8 cellular contexts compared by ENCODE assay signal in the genomic region with DNA sequence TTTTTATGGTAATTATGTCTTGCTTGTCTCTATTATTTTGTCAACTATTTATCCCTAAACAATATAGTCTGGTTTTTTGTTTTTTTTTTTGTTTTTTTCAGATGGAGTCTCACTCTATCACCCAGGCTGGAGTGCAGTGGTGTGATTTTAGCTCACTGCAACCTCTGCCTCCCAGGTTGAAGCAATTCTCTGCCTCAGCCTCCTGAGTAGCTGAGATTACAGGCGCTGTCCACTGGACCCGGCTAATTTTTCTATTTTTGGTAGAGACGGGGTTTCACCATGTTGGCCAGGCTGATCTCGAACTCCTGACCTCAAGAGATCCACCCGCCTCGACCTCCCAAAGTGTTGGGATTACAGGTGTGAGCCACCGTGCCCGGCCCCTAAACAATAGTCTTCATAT. TPM values are rescaled to one million over a fixed set of nuclear protein-coding genes. Genes with fewer than 3 reads are reported as not detected.
DNase-seq lines count a peak whose midpoint lies in the region; ATAC-seq and TF ChIP-seq lines count a peak whose summit lies in the region.
"Not testable (repeated sequence)": the region's sequence is repeated elsewhere in the genome, so short reads cannot be mapped to it uniquely, and the experiment has no call there.

No MANE protein-coding gene starts in this region.

- H3K4me2 ChIP-seq in PC-3 (ENCODE audit: low read length) = peak overlapping the region; percentile 78

- in situ Hi-C loops in HAP-1 (cut with MboI; ENCODE audit: low sequenced_read_pairs) = not testable (repeated sequence)

- not testable (repeated sequence) for TF ChIP-seq CTCF in AG10803 (conservative IDR thresholded peaks at IDR 0.05; ENCODE audit: low read length); PC-3 (conservative IDR thresholded peaks at IDR 0.05; ENCODE audit: low read depth, low read length); MCF 10A (IDR thresholded peaks at IDR 0.05; ENCODE audit: unreplicated experiment); cardiac muscle cell (IDR thresholded peaks at IDR 0.05; ENCODE audit: low read depth, low read length)

- not testable (repeated sequence) for H2AFZ ChIP-seq in PC-3 (ENCODE audit: low read length)

- POLR2A ChIA-PET in PC-3 (lab: Charles Lee; ENCODE audit: unreplicated experiment); naive thymus-derived CD4-positive, alpha-beta T cell (lab: Charles Lee): not testable (repeated sequence)
- POLR2A ChIA-PET in MCF 10A (lab: Yijun Ruan, JAX) = interaction anchor here (1.0 to 1.2 kb wide), 2 partner anchors 73 to 96 kb away, joined by 3 to 8 read pairs; no protein-coding TSS in a partner anchor

- H3K9ac ChIP-seq in PC-3 (ENCODE audit: low read length) = peak overlapping the region; percentile 47; the same call in 1 of the 2 replicates

- H3K27ac Mint-ChIP-seq in activated CD8-positive, alpha-beta memory T cell treated with anti-CD3 and anti-CD28 coated beads, Interleukin-2, amount 10 ng/mL, durations not matched to agents 7 days and 5 days = peak overlapping the region; percentile 82
- H3K27ac Mint-ChIP-seq in MCF 10A (ENCODE audit: low read depth, unreplicated experiment) = peak overlapping the region; percentile 88
- peak overlapping the region; percentile 61 to 98 (median 90) for H3K27ac Mint-ChIP-seq in naive thymus-derived CD4-positive, alpha-beta T cell
- peak overlapping the region; percentile 93 for H3K27ac Mint-ChIP-seq in stimulated activated effector memory CD8-positive, alpha-beta T cell treated with anti-CD3 and anti-CD28 coated beads, Interleukin-12 subunit alpha, Interleukin-12 subunit beta, amount 100 ng/mL, for 72 hours

- H3F3A ChIP-seq in PC-3 (ENCODE audit: low read length, unreplicated experiment) = not testable (repeated sequence)

- not testable (repeated sequence) for H3K27me3 ChIP-seq in HAP-1 (ENCODE audit: low read depth); PC-3 (ENCODE audit: low read length); cardiac muscle cell; naive thymus-derived CD4-positive, alpha-beta T cell (ENCODE audit: control insufficient read depth in 2 of 2, insufficient read depth in 2 of 2, low read length in 2 of 2)

- not testable (repeated sequence) for H3K9me2 ChIP-seq in PC-3 (replicated peaks; ENCODE audit: low read length)

- H3K9me3 Mint-ChIP-seq in activated CD8-positive, alpha-beta memory T cell treated with anti-CD3 and anti-CD28 coated beads, Interleukin-2, amount 10 ng/mL, durations not matched to agents 7 days and 5 days (ENCODE audit: low read depth); MCF 10A (ENCODE audit: unreplicated experiment); naive thymus-derived CD4-positive, alpha-beta T cell; stimulated activated effector memory CD8-positive, alpha-beta T cell treated with anti-CD3 and anti-CD28 coated beads, Interleukin-12 subunit alpha, Interleukin-12 subunit beta, amount 100 ng/mL, for 72 hours: not testable (repeated sequence)

- H3K36me3 ChIP-seq in HAP-1 (replicated peaks) (peaks cover 27% of the 10 kb centered on the region), PC-3 (ENCODE audit: low read depth, low read length) (peaks cover 14% of the 10 kb centered on the region)
- not testable (repeated sequence) for H3K36me3 ChIP-seq in cardiac muscle cell
- peaks cover 0 to 10% (median 7%) of the 10 kb centered on the region in 3 experiments for H3K36me3 ChIP-seq in naive thymus-derived CD4-positive, alpha-beta T cell (ENCODE audit: control insufficient read depth in 2 of 3, insufficient read depth in 3 of 3, low read length in 3 of 3)

- H3K4me1 Mint-ChIP-seq in activated CD8-positive, alpha-beta memory T cell treated with anti-CD3 and anti-CD28 coated beads, Interleukin-2, amount 10 ng/mL, durations not matched to agents 7 days and 5 days = peaks cover 58% of the 10 kb centered on the region
- H3K4me1 Mint-ChIP-seq in MCF 10A (ENCODE audit: insufficient read depth, unreplicated experiment) = peaks cover 39% of the 10 kb centered on the region
- H3K4me1 Mint-ChIP-seq in naive thymus-derived CD4-positive, alpha-beta T cell = peaks cover 7 to 52% (median 36%) of the 10 kb centered on the region in 7 donors
- H3K4me1 Mint-ChIP-seq in stimulated activated effector memory CD8-positive, alpha-beta T cell treated with anti-CD3 and anti-CD28 coated beads, Interleukin-12 subunit alpha, Interleukin-12 subunit beta, amount 100 ng/mL, for 72 hours = peaks cover 40% of the 10 kb centered on the region

- H3K4me3 ChIP-seq in AG10803 (ENCODE audit: low read length) (peak overlapping the region; percentile 87), HAP-1 (peak overlapping the region; percentile 73), PC-3 (ENCODE audit: low read length) (peak overlapping the region; percentile 56), cardiac muscle cell (peak overlapping the region; percentile 63)
- H3K4me3 ChIP-seq in naive thymus-derived CD4-positive, alpha-beta T cell (ENCODE audit: low read length) = not testable (repeated sequence)

- intact Hi-C loops in PC-3 (cut with micrococcal nuclease); MCF 10A (cut with micrococcal nuclease); naive thymus-derived CD4-positive, alpha-beta T cell (cut with micrococcal nuclease): not testable (repeated sequence)

- CTCF ChIA-PET in PC-3 (lab: Charles Lee); MCF 10A (lab: Yijun Ruan, JAX); naive thymus-derived CD4-positive, alpha-beta T cell (lab: Charles Lee): not testable (repeated sequence)
- CTCF ChIA-PET in activated CD8-positive, alpha-beta memory T cell treated with anti-CD3 and anti-CD28 coated beads, Interleukin-2, amount 10 ng/mL, durations not matched to agents 7 days and 5 days (lab: Charles Lee) = interaction anchor here (1.5 to 3.0 kb wide), 2 partner anchors 13 to 96 kb away, joined by 6 to 12 read pairs; no protein-coding TSS in a partner anchor

- not testable (repeated sequence) for H3K27me3 Mint-ChIP-seq in activated CD8-positive, alpha-beta memory T cell treated with anti-CD3 and anti-CD28 coated beads, Interleukin-2, amount 10 ng/mL, durations not matched to agents 7 days and 5 days; MCF 10A (ENCODE audit: insufficient read depth, unreplicated experiment); naive thymus-derived CD4-positive, alpha-beta T cell

- not testable (repeated sequence) for H3K27ac ChIP-seq in PC-3 (ENCODE audit: low read length); cardiac muscle cell; naive thymus-derived CD4-positive, alpha-beta T cell (ENCODE audit: low read depth, low read length)

- peak overlapping the region; percentile 89 for H3K4me3 Mint-ChIP-seq in activated CD8-positive, alpha-beta memory T cell treated with anti-CD3 and anti-CD28 coated beads, Interleukin-2, amount 10 ng/mL, durations not matched to agents 7 days and 5 days
- peak overlapping the region; percentile 83 for H3K4me3 Mint-ChIP-seq in MCF 10A (ENCODE audit: unreplicated experiment)
- H3K4me3 Mint-ChIP-seq in naive thymus-derived CD4-positive, alpha-beta T cell = peak overlapping the region; percentile 86 to 99 (median 92)
- H3K4me3 Mint-ChIP-seq in stimulated activated effector memory CD8-positive, alpha-beta T cell treated with anti-CD3 and anti-CD28 coated beads, Interleukin-12 subunit alpha, Interleukin-12 subunit beta, amount 100 ng/mL, for 72 hours = peak overlapping the region; percentile 88

- not testable (repeated sequence) for BruUV-seq in PC-3 (replicated peaks; lab: Mats Ljungman, UMichigan); MCF 10A (replicated peaks; lab: Mats Ljungman, UMichigan)

- not testable (repeated sequence) for DNase-seq in AG10803 (ENCODE audit: low read depth); HAP-1 (ENCODE audit: low spot score in 2 of 2); PC-3; activated CD8-positive, alpha-beta memory T cell treated with anti-CD3 and anti-CD28 coated beads, Interleukin-2, amount 10 ng/mL, durations not matched to agents 7 days and 5 days; MCF 10A (ENCODE audit: unreplicated experiment); cardiac muscle cell (ENCODE audit: low read depth in 1 of 2, low spot score in 1 of 2); naive thymus-derived CD4-positive, alpha-beta T cell; stimulated activated effector memory CD8-positive, alpha-beta T cell treated with anti-CD3 and anti-CD28 coated beads, Interleukin-12 subunit alpha, Interleukin-12 subunit beta, amount 100 ng/mL, for 72 hours (ENCODE audit: low spot score in 2 of 2)

- not testable (repeated sequence) for ATAC-seq in PC-3; activated CD8-positive, alpha-beta memory T cell treated with anti-CD3 and anti-CD28 coated beads, Interleukin-2, amount 10 ng/mL, durations not matched to agents 7 days and 5 days; naive thymus-derived CD4-positive, alpha-beta T cell; stimulated activated effector memory CD8-positive, alpha-beta T cell treated with anti-CD3 and anti-CD28 coated beads, Interleukin-12 subunit alpha, Interleukin-12 subunit beta, amount 100 ng/mL, for 72 hours

- H3K9me3 ChIP-seq in HAP-1; PC-3 (ENCODE audit: low read length); cardiac muscle cell (ENCODE audit: low read depth); naive thymus-derived CD4-positive, alpha-beta T cell (ENCODE audit: control insufficient read depth in 2 of 3, low read length in 3 of 3): not testable (repeated sequence)

- peaks cover 16% of the 10 kb centered on the region for H3K4me1 ChIP-seq in HAP-1
- H3K4me1 ChIP-seq in PC-3 (ENCODE audit: insufficient read depth, low read length); cardiac muscle cell (ENCODE audit: low read depth); naive thymus-derived CD4-positive, alpha-beta T cell (ENCODE audit: control insufficient read depth in 2 of 2, insufficient read depth in 2 of 2, low read length in 2 of 2): not testable (repeated sequence)

- H4K20me1 ChIP-seq in PC-3 (ENCODE audit: low read length) = not testable (repeated sequence)

- peaks cover 53% of the 10 kb centered on the region for H3K79me2 ChIP-seq in PC-3 (ENCODE audit: low read length)

- peaks cover 23% of the 10 kb centered on the region for H3K36me3 Mint-ChIP-seq in activated CD8-positive, alpha-beta memory T cell treated with anti-CD3 and anti-CD28 coated beads, Interleukin-2, amount 10 ng/mL, durations not matched to agents 7 days and 5 days
- peaks cover 27% of the 10 kb centered on the region for H3K36me3 Mint-ChIP-seq in MCF 10A (ENCODE audit: insufficient read depth, unreplicated experiment)
- not testable (repeated sequence) for H3K36me3 Mint-ChIP-seq in naive thymus-derived CD4-positive, alpha-beta T cell
- H3K36me3 Mint-ChIP-seq in stimulated activated effector memory CD8-positive, alpha-beta T cell treated with anti-CD3 and anti-CD28 coated beads, Interleukin-12 subunit alpha, Interleukin-12 subunit beta, amount 100 ng/mL, for 72 hours = peaks cover 56% of the 10 kb centered on the region

RNA-seq across cellular contexts. Expression of a gene that starts 1.3 kb away (rescaled TPM):
- 62.3 and 68.4 TPM in 2 replicates for total RNA-seq in PC-3 (2014; rRNA removed)
- total RNA-seq in activated CD8-positive, alpha-beta memory T cell treated with anti-CD3 and anti-CD28 coated beads, Interleukin-2, amount 10 ng/mL, durations not matched to agents 7 days and 5 days = 10 to 100 TPM; 34.8 to 45.6 TPM
- 72.6 and 113 TPM in 2 replicates for total RNA-seq in MCF 10A (2022)
- total RNA-seq in cardiac muscle cell = 44.3 and 66.5 TPM in 2 replicates
- polyA plus RNA-seq in cardiac muscle cell = 46.8 and 75.0 TPM in 2 replicates
- total RNA-seq in naive thymus-derived CD4-positive, alpha-beta T cell = 10 to 100 TPM in 3 of 5 experiments, 1 to 10 TPM in 2; 5.0 to 37.9 (median 11.8) TPM
- polyA plus RNA-seq in naive thymus-derived CD4-positive, alpha-beta T cell = 10 to 100 TPM; 17.8 to 25.9 TPM

RNA-seq across cellular contexts. Expression of a gene that starts 1.5 kb away (rescaled TPM):
- total RNA-seq in PC-3 (2014; rRNA removed) (14.3 and 16.2 TPM in 2 replicates), MCF 10A (2022) (18.9 and 20.5 TPM in 2 replicates), cardiac muscle cell (13.0 and 15.1 TPM in 2 replicates)
- 10 to 100 TPM; 22.5 to 24.8 TPM for total RNA-seq in activated CD8-positive, alpha-beta memory T cell treated with anti-CD3 and anti-CD28 coated beads, Interleukin-2, amount 10 ng/mL, durations not matched to agents 7 days and 5 days
- polyA plus RNA-seq in cardiac muscle cell = 7.4 and 14.9 TPM in 2 replicates
- 10 to 100 TPM; 12.5 to 26.3 (median 23.5) TPM for total RNA-seq in naive thymus-derived CD4-positive, alpha-beta T cell
- polyA plus RNA-seq in naive thymus-derived CD4-positive, alpha-beta T cell = 10 to 100 TPM in 1 of 2 donors, 1 to 10 TPM in 1; 8.4 to 18.6 TPM

RNA-seq across cellular contexts. Expression of a gene that starts 20.8 kb away (rescaled TPM):
- total RNA-seq in PC-3 (2014; rRNA removed) (0.23 and 0.26 TPM in 2 replicates), MCF 10A (2022) (0.42 TPM in 1 of 2 replicates, not detected in the other), cardiac muscle cell (0.11 and 0.15 TPM in 2 replicates)
- under 1 TPM; 0.38 to 0.47 TPM for total RNA-seq in activated CD8-positive, alpha-beta memory T cell treated with anti-CD3 and anti-CD28 coated beads, Interleukin-2, amount 10 ng/mL, durations not matched to agents 7 days and 5 days
- 1.9 TPM in 1 of 2 replicates, not detected in the other for polyA plus RNA-seq in cardiac muscle cell
- not detected for total RNA-seq in naive thymus-derived CD4-positive, alpha-beta T cell
- polyA plus RNA-seq in naive thymus-derived CD4-positive, alpha-beta T cell = under 1 TPM; 0.29 to 0.50 TPM

RNA-seq across cellular contexts. Expression of a gene that starts 39.9 kb away (rescaled TPM):
- total RNA-seq in PC-3 (2014; rRNA removed) (not detected in 2 replicates), MCF 10A (2022) (0.10 and 0.84 TPM in 2 replicates), cardiac muscle cell (0.14 and 1.3 TPM in 2 replicates)
- total RNA-seq in activated CD8-positive, alpha-beta memory T cell treated with anti-CD3 and anti-CD28 coated beads, Interleukin-2, amount 10 ng/mL, durations not matched to agents 7 days and 5 days = not detected
- not detected in 2 replicates for polyA plus RNA-seq in cardiac muscle cell
- under 1 TPM in 1 of 5 experiments, not detected in 4; 0.41 TPM for total RNA-seq in naive thymus-derived CD4-positive, alpha-beta T cell
- polyA plus RNA-seq in naive thymus-derived CD4-positive, alpha-beta T cell = not detected

RNA-seq across cellular contexts. Expression of a gene that starts 48.6 kb away (rescaled TPM):
- total RNA-seq in PC-3 (2014; rRNA removed) (239 and 325 TPM in 2 replicates), MCF 10A (2022) (92.1 and 107 TPM in 2 replicates), cardiac muscle cell (162 and 173 TPM in 2 replicates)
- total RNA-seq in activated CD8-positive, alpha-beta memory T cell treated with anti-CD3 and anti-CD28 coated beads, Interleukin-2, amount 10 ng/mL, durations not matched to agents 7 days and 5 days = 100 to 1,000 TPM; 110 to 124 TPM
- 57.8 and 100 TPM in 2 replicates for polyA plus RNA-seq in cardiac muscle cell
- total RNA-seq in naive thymus-derived CD4-positive, alpha-beta T cell = 100 to 1,000 TPM in 1 of 5 experiments, 10 to 100 TPM in 4; 58.6 to 111 (median 66.8) TPM
- polyA plus RNA-seq in naive thymus-derived CD4-positive, alpha-beta T cell = 10 to 100 TPM; 72.4 to 79.4 TPM
